18 cellular contexts compared by ENCODE assay signal in the genomic region with DNA sequence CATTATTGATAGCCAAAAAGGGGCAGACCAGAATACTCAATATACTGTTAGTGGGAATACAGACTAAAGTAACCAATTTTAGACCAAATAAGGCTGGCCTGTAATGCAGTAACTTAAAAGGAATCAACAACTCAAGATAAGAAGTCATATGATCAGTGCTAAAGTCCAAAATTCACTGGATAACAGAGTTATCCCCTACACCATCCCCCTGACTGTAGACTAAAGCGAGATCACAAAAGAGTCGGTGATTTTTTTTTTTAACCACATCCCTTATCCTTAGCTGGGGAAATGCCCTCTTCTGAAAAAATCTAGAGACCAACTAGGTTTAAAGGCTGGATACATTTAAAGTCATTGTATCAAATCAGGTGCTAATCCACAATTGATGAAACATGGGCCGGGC. TPM values are rescaled to one million over a fixed set of nuclear protein-coding genes. Genes with fewer than 3 reads are reported as not detected.
DNase-seq lines count a peak whose midpoint lies in the region; ATAC-seq lines count a peak whose summit lies in the region.
"Had no signal": no experiment of that assay in that cellular context is flagged by ENCODE, and none has a peak within 500 bp of the region (broad histone marks: within the 10 kb centered on the region; RNA-seq: fewer than 3 reads in every experiment).

No MANE protein-coding gene starts in this region.

- no peak overlapping the region for H3K9ac ChIP-seq in GM23248

- WGBS in GM23248 (ENCODE audit: low coverage in 1 of 2, low lambda C conversion rate in 2 of 2, missing lambda C conversion rate in 2 of 2), 2 experiments, result 95 to 98% methylated on average over 3 of the region's 3 CpGs

- H3K27me3 Mint-ChIP-seq in activated T-cell treated with anti-CD3 and anti-CD28 coated beads, Interleukin-2, amount 50 U/mL, for 24 hours, result no peaks in the 10 kb centered on the region
- no peaks in the 10 kb centered on the region for H3K27me3 Mint-ChIP-seq in activated naive CD8-positive, alpha-beta T cell
- no peaks in the 10 kb centered on the region for H3K27me3 Mint-ChIP-seq in stimulated activated naive B cell treated with anti-CD40 and anti-IgM and Interleukin-4, amounts not matched to agents 10 μg/mL and 1 μg/mL and 100 μg/mL, for 72 hours
- H3K27me3 Mint-ChIP-seq: activated CD4-positive, alpha-beta memory T cell treated with anti-CD3 and anti-CD28 coated beads for 36 hours; dendritic cell treated with granulocyte-macrophage colony-stimulating factor and Interleukin-4, amounts not matched to agents 40 ng/mL and 50 ng/mL, for 4 days had no signal

- H3K4me3 Mint-ChIP-seq in activated T-cell treated with anti-CD3 and anti-CD28 coated beads, Interleukin-2, amount 50 U/mL, for 24 hours, result no peak overlapping the region
- no peak overlapping the region for H3K4me3 Mint-ChIP-seq in activated naive CD8-positive, alpha-beta T cell
- no peak overlapping the region for H3K4me3 Mint-ChIP-seq in stimulated activated naive B cell treated with anti-CD40 and anti-IgM and Interleukin-4, amounts not matched to agents 10 μg/mL and 1 μg/mL and 100 μg/mL, for 72 hours
- H3K4me3 Mint-ChIP-seq: activated CD4-positive, alpha-beta memory T cell treated with anti-CD3 and anti-CD28 coated beads for 36 hours; dendritic cell treated with granulocyte-macrophage colony-stimulating factor and Interleukin-4, amounts not matched to agents 40 ng/mL and 50 ng/mL, for 4 days; immature natural killer cell had no signal

- in situ Hi-C loops in GM23248 (cut with MboI), result no loop called here

- H3K9me3 ChIP-seq in GM23248 (ENCODE audit: low read depth), result no peaks in the 10 kb centered on the region
- H3K9me3 ChIP-seq: Peyer's patch, vagina had no signal

- H3K36me3 ChIP-seq in GM23248 (ENCODE audit: low read depth), result peaks cover 27% of the 10 kb centered on the region

- peaks cover 31% of the 10 kb centered on the region for H3K4me1 ChIP-seq in GM23248 (ENCODE audit: insufficient read depth)

- no peak overlapping the region for H2AFZ ChIP-seq in GM23248

- H3K4me3 ChIP-seq in GM23248, result no peak overlapping the region
- H3K4me3 ChIP-seq: Peyer's patch, SK-N-MC, vagina had no signal

- H3K27ac Mint-ChIP-seq in activated T-cell treated with anti-CD3 and anti-CD28 coated beads, Interleukin-2, amount 50 U/mL, for 24 hours, result peak overlapping the region; percentile 13
- peak overlapping the region; percentile 18 for H3K27ac Mint-ChIP-seq in activated naive CD8-positive, alpha-beta T cell
- H3K27ac Mint-ChIP-seq in stimulated activated naive B cell treated with anti-CD40 and anti-IgM and Interleukin-4, amounts not matched to agents 10 μg/mL and 1 μg/mL and 100 μg/mL, for 72 hours, result peak overlapping the region; percentile 5
- H3K27ac Mint-ChIP-seq: activated CD4-positive, alpha-beta memory T cell treated with anti-CD3 and anti-CD28 coated beads for 36 hours had no signal

- ATAC-seq in left colon (peak; percentile 66), GM19395 (IDR thresholded peaks at IDR 0.05; ENCODE audit: unreplicated experiment) (no peak)
- no peak for ATAC-seq in stimulated activated naive B cell treated with anti-CD40 and anti-IgM and Interleukin-4, amounts not matched to agents 10 μg/mL and 1 μg/mL and 100 μg/mL, for 72 hours (replicated peaks)
- ATAC-seq: HCT116 had no signal

- no peaks in the 10 kb centered on the region for H3K27me3 ChIP-seq in GM23248 (replicated peaks; ENCODE audit: insufficient read depth)
- H3K27me3 ChIP-seq: Peyer's patch, vagina had no signal

- intact Hi-C loops in left colon (cut with DNase I, micrococcal nuclease), result no loop called here

- H3K9me3 Mint-ChIP-seq in activated T-cell treated with anti-CD3 and anti-CD28 coated beads, Interleukin-2, amount 50 U/mL, for 24 hours, result no peaks in the 10 kb centered on the region
- no peaks in the 10 kb centered on the region for H3K9me3 Mint-ChIP-seq in activated naive CD8-positive, alpha-beta T cell (ENCODE audit: low read depth)
- H3K9me3 Mint-ChIP-seq in stimulated activated naive B cell treated with anti-CD40 and anti-IgM and Interleukin-4, amounts not matched to agents 10 μg/mL and 1 μg/mL and 100 μg/mL, for 72 hours, result no peaks in the 10 kb centered on the region
- H3K9me3 Mint-ChIP-seq: activated CD4-positive, alpha-beta memory T cell treated with anti-CD3 and anti-CD28 coated beads for 36 hours; dendritic cell treated with granulocyte-macrophage colony-stimulating factor and Interleukin-4, amounts not matched to agents 40 ng/mL and 50 ng/mL, for 4 days; immature natural killer cell had no signal

- H3F3A ChIP-seq in GM23248 (ENCODE audit: insufficient read depth), result peaks cover 31% of the 10 kb centered on the region

- H3K79me2 ChIP-seq in GM23248 (ENCODE audit: insufficient read depth), result peaks cover 100% of the 10 kb centered on the region

- no peak overlapping the region for H3K4me2 ChIP-seq in GM23248 (ENCODE audit: unreplicated experiment)

- H3K9me2 ChIP-seq in GM23248 (ENCODE audit: insufficient read depth), result no peaks in the 10 kb centered on the region

- peaks cover 37% of the 10 kb centered on the region; the same call in 1 of the 2 replicates for H4K20me1 ChIP-seq in GM23248 (ENCODE audit: insufficient read depth)

- H3K27ac ChIP-seq in GM23248, result no peak overlapping the region
- H3K27ac ChIP-seq: SK-N-MC, vagina had no signal

- peaks cover 57% of the 10 kb centered on the region for H3K4me1 Mint-ChIP-seq in activated T-cell treated with anti-CD3 and anti-CD28 coated beads, Interleukin-2, amount 50 U/mL, for 24 hours (ENCODE audit: low read depth)
- H3K4me1 Mint-ChIP-seq in activated naive CD8-positive, alpha-beta T cell (ENCODE audit: low read depth), result peaks cover 53% of the 10 kb centered on the region
- peaks cover 25 to 55% of the 10 kb centered on the region in 2 donors for H3K4me1 Mint-ChIP-seq in stimulated activated naive B cell treated with anti-CD40 and anti-IgM and Interleukin-4, amounts not matched to agents 10 μg/mL and 1 μg/mL and 100 μg/mL, for 72 hours

- H3K36me3 Mint-ChIP-seq in activated T-cell treated with anti-CD3 and anti-CD28 coated beads, Interleukin-2, amount 50 U/mL, for 24 hours (ENCODE audit: low read depth), result peaks cover 79% of the 10 kb centered on the region
- H3K36me3 Mint-ChIP-seq in activated naive CD8-positive, alpha-beta T cell, result peaks cover 7% of the 10 kb centered on the region
- peaks cover 18 to 38% of the 10 kb centered on the region in 2 donors for H3K36me3 Mint-ChIP-seq in stimulated activated naive B cell treated with anti-CD40 and anti-IgM and Interleukin-4, amounts not matched to agents 10 μg/mL and 1 μg/mL and 100 μg/mL, for 72 hours

- DNase-seq in activated T-cell treated with anti-CD3 and anti-CD28 coated beads, Interleukin-2, amount 50 U/mL, for 24 hours, result no peak
- no peak for DNase-seq in activated T-cell treated with anti-CD3 and anti-CD28 coated beads, Interleukin-2, amount 50 U/mL, for 1 hour
- DNase-seq in left colon, result no peak
- DNase-seq in stimulated activated naive B cell treated with anti-CD40 and anti-IgM and Interleukin-4, amounts not matched to agents 10 μg/mL and 1 μg/mL and 100 μg/mL, for 72 hours, result no peak
- DNase-seq in NCI-H2171 treated with DMSO at 0.1 percent for 48 hours (lab: John Stamatoyannopoulos, UW), result no peak
- DNase-seq in GM23248, result no peak
- DNase-seq: activated CD4-positive, alpha-beta memory T cell treated with anti-CD3 and anti-CD28 coated beads for 36 hours; activated effector memory CD4-positive, alpha-beta T cell treated with Interleukin-2 at 50 U/mL for 16 hours; immature natural killer cell; NCI-H1417; NCI-H2171; Peyer's patch had no signal

RNA-seq across cellular contexts. Expression of a gene that starts 7.7 kb away (rescaled TPM):
- 100 to 1,000 TPM; 103 to 114 TPM for total RNA-seq in left colon
- total RNA-seq in GM23248 (2014; rRNA removed; shearing (Covaris generic)), result 63.7 and 69.9 TPM in 2 replicates
- polyA plus RNA-seq in GM23248 (2016; fragmentation: Nextera tagmentation; extraction: Ambion mirVana), result 45.4 and 49.4 TPM in 2 replicates

RNA-seq across cellular contexts. Expression of a gene that starts 48.9 kb away (rescaled TPM):
- total RNA-seq in left colon, result 10 to 100 TPM; 33.2 to 41.1 TPM
- 58.7 and 69.4 TPM in 2 replicates for total RNA-seq in GM23248 (2014; rRNA removed; shearing (Covaris generic))
- 54.5 and 56.9 TPM in 2 replicates for polyA plus RNA-seq in GM23248 (2016; fragmentation: Nextera tagmentation; extraction: Ambion mirVana)

RNA-seq across cellular contexts. Expression of a gene that starts 49.2 kb away (rescaled TPM):
- total RNA-seq in left colon, result 10 to 100 TPM; 16.3 to 18.5 TPM
- 26.9 and 37.1 TPM in 2 replicates for total RNA-seq in GM23248 (2014; rRNA removed; shearing (Covaris generic))
- 36.6 and 38.4 TPM in 2 replicates for polyA plus RNA-seq in GM23248 (2016; fragmentation: Nextera tagmentation; extraction: Ambion mirVana)
